Comparison of ENCODE assay signal across 26 cellular contexts in genomic region chr1:26911399-26912146, GRCh38. TPM values are rescaled to one million over a fixed set of nuclear protein-coding genes. Genes with fewer than 3 reads are reported as not detected.
A peak's percentile ranks its signal among the peaks of the same experiment; 100 is the strongest.
DNase-seq lines count a peak whose midpoint lies in the region; ATAC-seq, FAIRE-seq and TF ChIP-seq lines count a peak whose summit lies in the region.
"Had no signal": no experiment of that assay in that cellular context is flagged by ENCODE, and none has a peak within 500 bp of the region (broad histone marks: within the 10 kb centered on the region; RNA-seq: fewer than 3 reads in every experiment).

No MANE protein-coding gene starts in this region.

- H3K23ac ChIP-seq in trophoblast cell (ENCODE audit: low read length): no peak overlapping the region

- TF ChIP-seq POLR2A in right lobe of liver (IDR thresholded peaks at IDR 0.05) (peak; percentile 21), vagina (IDR thresholded peaks at IDR 0.05) (no peak)

- H2BK5ac ChIP-seq in trophoblast cell (ENCODE audit: low read depth, low read length, poor library complexity): no peak overlapping the region

- DNase-seq in right atrium auricular region (ENCODE audit: low spot score): no peak
- DNase-seq in cardiac septum (ENCODE audit: low spot score): no peak
- peak in 1 of 3 donors; percentile 43 for DNase-seq in right lobe of liver
- DNase-seq in small intestine: peak; percentile 41
- DNase-seq in vagina (ENCODE audit: extremely low spot score in 2 of 2): no peak
- no peak for DNase-seq in trophoblast cell
- DNase-seq in OCI-M2 (lab: John Stamatoyannopoulos, UW; ENCODE audit: unreplicated experiment): no peak
- DNase-seq: DMS153, DND-41, HFFc6, IMR-90, KG1, MG63, NCI-H1105 treated with DMSO at 0.1 percent for 48 hours, NCI-H146, NCI-H1930, NCI-H2227 treated with DMSO at 0.1 percent for 48 hours, NCI-H510A, SIG-M5 had no signal

- no peaks in the 10 kb centered on the region for H3K9me3 ChIP-seq in right atrium auricular region
- H3K9me3 ChIP-seq in right lobe of liver: no peaks in the 10 kb centered on the region
- H3K9me3 ChIP-seq in small intestine (ENCODE audit: control insufficient read depth, low read depth): no peaks in the 10 kb centered on the region
- H3K9me3 ChIP-seq in vagina: no peaks in the 10 kb centered on the region
- H3K9me3 ChIP-seq in trophoblast cell (ENCODE audit: insufficient read depth, low read depth, low read length): peaks cover 4% of the 10 kb centered on the region
- H3K9me3 ChIP-seq: HAP-1, MG63 had no signal

- H3K4me2 ChIP-seq in trophoblast cell (ENCODE audit: low read length): no peak overlapping the region

- no peak overlapping the region for H3K4me3 ChIP-seq in right atrium auricular region
- peak overlapping the region; percentile 74 to 87 (median 80) for H3K4me3 ChIP-seq in right lobe of liver
- H3K4me3 ChIP-seq in small intestine (ENCODE audit: low read depth in 1 of 2, low read length in 2 of 2): peak overlapping the region in 1 of 2 donors; percentile 75
- no peak overlapping the region for H3K4me3 ChIP-seq in vagina
- H3K4me3 ChIP-seq in trophoblast cell (ENCODE audit: low read depth, low read length): no peak overlapping the region
- H3K4me3 ChIP-seq: HAP-1, MG63, SK-N-MC had no signal

- no peak overlapping the region for H2AK5ac ChIP-seq in trophoblast cell (ENCODE audit: low read length)

- H3K4ac ChIP-seq in trophoblast cell (ENCODE audit: low read depth, low read length): no peak overlapping the region

- no peak overlapping the region for H3K9ac ChIP-seq in trophoblast cell (ENCODE audit: low read length)

- H4K91ac ChIP-seq in trophoblast cell (ENCODE audit: low read depth, low read length): no peak overlapping the region

- H3K27ac ChIP-seq in right atrium auricular region: peak overlapping the region; percentile 35 to 84
- H3K27ac ChIP-seq in right lobe of liver: peak overlapping the region; percentile 19 to 82 (median 22)
- H3K27ac ChIP-seq in small intestine (ENCODE audit: low read depth in 1 of 2, low read length in 1 of 2): peak overlapping the region; percentile 27 to 100
- no peak overlapping the region for H3K27ac ChIP-seq in vagina
- no peak overlapping the region for H3K27ac ChIP-seq in trophoblast cell (ENCODE audit: low read depth, low read length)
- H3K27ac ChIP-seq: SK-N-MC had no signal

- no peaks in the 10 kb centered on the region for H3K36me3 ChIP-seq in right atrium auricular region
- H3K36me3 ChIP-seq in right lobe of liver: peaks cover 0 to 18% (median 8%) of the 10 kb centered on the region in 4 donors
- H3K36me3 ChIP-seq in small intestine (ENCODE audit: control insufficient read depth in 2 of 2, insufficient read depth in 2 of 2, low read length in 2 of 2): peaks cover 0 to 3% of the 10 kb centered on the region in 2 donors
- no peaks in the 10 kb centered on the region for H3K36me3 ChIP-seq in vagina
- no peaks in the 10 kb centered on the region for H3K36me3 ChIP-seq in trophoblast cell (ENCODE audit: control insufficient read depth in 1 of 2, insufficient read depth in 2 of 2, low read length in 2 of 2)
- H3K36me3 ChIP-seq: HAP-1, MG63 had no signal

- H3K79me1 ChIP-seq in trophoblast cell (ENCODE audit: low read length): no peaks in the 10 kb centered on the region

- H3K79me2 ChIP-seq in trophoblast cell (ENCODE audit: control insufficient read depth, insufficient read depth, low read length, poor library complexity): no peaks in the 10 kb centered on the region

- no peak overlapping the region for H2AFZ ChIP-seq in trophoblast cell (ENCODE audit: insufficient read depth, low read length, poor library complexity)

- no peak overlapping the region for H2BK120ac ChIP-seq in trophoblast cell (ENCODE audit: insufficient read depth, low read length, poor library complexity)

- no peak for ATAC-seq in right lobe of liver

- intact Hi-C loops in cardiac septum (cut with DNase I) (no loop called here), right lobe of liver (cut with DNase I) (no loop called here), vagina (cut with DNase I) (no loop called here)

- peaks cover 0 to 5% of the 10 kb centered on the region in 2 donors for H3K4me1 ChIP-seq in right atrium auricular region
- peaks cover 0 to 42% (median 13%) of the 10 kb centered on the region in 4 donors for H3K4me1 ChIP-seq in right lobe of liver
- no peaks in the 10 kb centered on the region for H3K4me1 ChIP-seq in small intestine (ENCODE audit: control insufficient read depth in 2 of 2, insufficient read depth in 1 of 2, low read depth in 1 of 2, low read length in 1 of 2)
- H3K4me1 ChIP-seq in vagina: no peaks in the 10 kb centered on the region
- peaks cover 0 to 2% of the 10 kb centered on the region in 2 experiments for H3K4me1 ChIP-seq in trophoblast cell (ENCODE audit: control insufficient read depth in 1 of 2, insufficient read depth in 2 of 2, low read length in 2 of 2)
- H3K4me1 ChIP-seq: HAP-1 had no signal

- H3K18ac ChIP-seq in trophoblast cell (ENCODE audit: low read length): no peak overlapping the region

- H2BK12ac ChIP-seq in trophoblast cell (ENCODE audit: low read length): no peak overlapping the region

- TF ChIP-seq CTCF in right atrium auricular region (IDR thresholded peaks at IDR 0.05) (no peak), right lobe of liver (IDR thresholded peaks at IDR 0.05) (no peak), vagina (IDR thresholded peaks at IDR 0.05) (no peak)

- H3K27me3 ChIP-seq in right atrium auricular region (no peaks in the 10 kb centered on the region), right lobe of liver (no peaks in the 10 kb centered on the region), small intestine (ENCODE audit: control insufficient read depth in 2 of 2, insufficient read depth in 2 of 2, low read length in 2 of 2) (no peaks in the 10 kb centered on the region), vagina (no peaks in the 10 kb centered on the region), trophoblast cell (ENCODE audit: insufficient read depth, low read length) (no peaks in the 10 kb centered on the region)
- H3K27me3 ChIP-seq: MG63 had no signal

- H3K14ac ChIP-seq in trophoblast cell (ENCODE audit: low read length): no peak overlapping the region

- 26% methylated on average over 3 of the region's 8 CpGs for WGBS in right lobe of liver (ENCODE audit: insufficient coverage, low coverage, low lambda C conversion rate, missing lambda C conversion rate)
- 29 to 71% (median 31%) methylated on average over 7 to 8 of the region's 8 CpGs for WGBS in small intestine, 3 donors
- WGBS in trophoblast cell (ENCODE audit: extremely low coverage, insufficient coverage, insufficient read length): no CpG with 5 or more reads among the region's 8 CpGs

- no peak overlapping the region for H4K8ac ChIP-seq in trophoblast cell (ENCODE audit: low read depth, low read length)

- FAIRE-seq in small intestine (lab: Jason Lieb, UNC): no peak
- FAIRE-seq: GM19239, RCC 7860 had no signal

- H4K12ac ChIP-seq in trophoblast cell (ENCODE audit: low read depth, low read length): no peak overlapping the region

RNA-seq across cellular contexts. Expression of gene NR0B2, which starts 2.2 kb away (rescaled TPM):
- total RNA-seq in right atrium auricular region: 10 to 100 TPM; 10.6 to 19.0 TPM
- 5.7 TPM for total RNA-seq in cardiac septum
- 10 to 100 TPM; 25.6 to 69.6 (median 43.0) TPM for total RNA-seq in right lobe of liver
- 100 to 1,000 TPM in 2 of 3 donors, 10 to 100 TPM in 1; 54.9 to 443 (median 366) TPM for polyA plus RNA-seq in small intestine
- not detected for total RNA-seq in vagina
- not detected in 2 replicates for polyA plus RNA-seq in trophoblast cell (2013)
- total RNA-seq: A172, HFFc6, IMR-90, OCI-LY7 had no signal
- polyA plus RNA-seq: BJ, IMR-90 had no signal

RNA-seq across cellular contexts. Expression of gene NUDC, which starts 10.0 kb away (rescaled TPM):
- total RNA-seq in right atrium auricular region (10 to 100 TPM; 66.7 to 82.3 TPM), cardiac septum (55.5 TPM), right lobe of liver (10 to 100 TPM; 40.9 to 60.8 (median 48.4) TPM), vagina (45.9 TPM)
- 10 to 100 TPM; 39.4 to 70.5 (median 40.0) TPM for polyA plus RNA-seq in small intestine
- 61.4 and 64.4 TPM in 2 replicates for polyA plus RNA-seq in trophoblast cell (2013)

RNA-seq across cellular contexts. Expression of gene GPATCH3, which starts 11.3 kb away (rescaled TPM):
- 1 to 10 TPM; 6.2 to 8.3 TPM for total RNA-seq in right atrium auricular region
- total RNA-seq in cardiac septum: 6.4 TPM
- total RNA-seq in right lobe of liver: 1 to 10 TPM; 6.0 to 8.1 (median 7.1) TPM
- 10 to 100 TPM; 11.0 to 55.7 (median 43.2) TPM for polyA plus RNA-seq in small intestine
- total RNA-seq in vagina: 5.2 TPM
- polyA plus RNA-seq in trophoblast cell (2013): 17.8 and 18.2 TPM in 2 replicates

RNA-seq across cellular contexts. Expression of gene GPN2, which starts 21.5 kb away (rescaled TPM):
- total RNA-seq in right atrium auricular region (1 to 10 TPM; 4.7 to 7.2 TPM), cardiac septum (23.4 TPM), right lobe of liver (10 to 100 TPM in 4 of 6 experiments, 1 to 10 TPM in 2; 5.6 to 18.3 (median 15.3) TPM), vagina (11.5 TPM)
- 10 to 100 TPM; 13.5 to 21.9 (median 18.2) TPM for polyA plus RNA-seq in small intestine
- polyA plus RNA-seq in trophoblast cell (2013): 22.9 and 24.1 TPM in 2 replicates

RNA-seq across cellular contexts. Expression of gene SFN, which starts 48.6 kb away (rescaled TPM):
- total RNA-seq in right atrium auricular region (under 1 TPM in 1 of 2 donors, not detected in 1; 0.51 TPM), cardiac septum (not detected), right lobe of liver (1 to 10 TPM in 3 of 6 experiments, not detected in 3; 2.2 to 2.5 (median 2.5) TPM), vagina (406 TPM)
- polyA plus RNA-seq in small intestine: 100 to 1,000 TPM in 2 of 3 donors, 10 to 100 TPM in 1; 67.8 to 137 (median 128) TPM
- polyA plus RNA-seq in trophoblast cell (2013): 45.3 and 46.7 TPM in 2 replicates

Comparison
In these comparisons a context has a peak if more than half of its experiments do, and no peak if none do; other contexts are left out.
1. H3K27ac ChIP-seq: peak in right atrium auricular region (2 of 2), right lobe of liver (3 of 3) and small intestine (2 of 2); none in vagina (single experiment) and trophoblast cell (single experiment).
2. H3K4me3 ChIP-seq: peak in right lobe of liver (3 of 3); none in right atrium auricular region (0 of 2), vagina (0 of 2) and trophoblast cell (single experiment).